25 cellular contexts compared by ENCODE assay signal in the genomic region with DNA sequence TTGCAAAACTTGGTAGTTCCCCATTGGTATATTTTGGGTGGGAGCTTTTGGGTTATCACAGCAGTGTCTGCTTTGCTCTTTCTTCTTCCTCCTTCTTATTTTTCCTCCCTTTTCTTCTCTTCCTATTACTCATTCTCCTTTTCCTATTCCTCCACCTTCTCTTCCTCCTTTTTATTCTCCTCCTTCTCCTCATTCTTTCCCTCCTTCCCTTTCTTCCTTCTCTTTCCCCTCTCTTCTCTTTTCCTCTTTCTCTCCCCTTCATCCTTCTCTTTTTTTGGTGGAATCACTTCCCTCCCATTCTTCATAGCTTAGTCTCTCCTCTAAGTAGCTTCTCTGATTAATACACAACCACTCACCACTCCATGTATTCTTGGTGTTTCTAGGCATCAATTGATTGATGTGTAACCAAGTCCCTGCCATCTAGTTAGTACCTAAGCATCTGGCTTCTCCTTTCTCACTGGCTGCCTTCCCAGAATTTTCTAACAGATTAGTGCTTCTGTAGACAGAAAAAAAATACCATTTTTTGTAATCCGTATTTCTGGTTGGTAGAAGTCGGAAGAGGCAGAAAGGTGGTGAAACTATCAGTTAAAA. TPM values are rescaled to one million over a fixed set of nuclear protein-coding genes. Genes with fewer than 3 reads are reported as not detected.
DNase-seq lines count a peak whose midpoint lies in the region; TF ChIP-seq lines count a peak whose summit lies in the region.
"Had no signal": no experiment of that assay in that cellular context is flagged by ENCODE, and none has a peak within 500 bp of the region (broad histone marks: within the 10 kb centered on the region; RNA-seq: fewer than 3 reads in every experiment).

No MANE protein-coding gene starts in this region.

- no peaks in the 10 kb centered on the region for H3K9me3 ChIP-seq in adrenal gland (replicated peaks in 1 of 3)
- H3K9me3 ChIP-seq: HAP-1, MG63 had no signal

- H3K4me3 ChIP-seq in fibroblast of mammary gland (ENCODE audit: control insufficient read depth, low read depth, low read length): no peak overlapping the region
- H3K4me3 ChIP-seq in adrenal gland: no peak overlapping the region
- H3K4me3 ChIP-seq: GM23338, HAP-1, MG63, SK-N-MC had no signal

- 79 to 89% (median 83%) methylated on average over 2 of the region's 2 CpGs for WGBS in adrenal gland, 4 donors

- H3K36me3 ChIP-seq in adrenal gland (replicated peaks in 1 of 2): no peaks in the 10 kb centered on the region
- H3K36me3 ChIP-seq: HAP-1, MG63 had no signal

- TF ChIP-seq CTCF in fibroblast of mammary gland (conservative IDR thresholded peaks at IDR 0.05; ENCODE audit: control insufficient read depth, insufficient read depth, low read depth, low read length) (no peak), adrenal gland (IDR thresholded peaks at IDR 0.05) (no peak)

- intact Hi-C loops in adrenal gland (cut with DNase I): no loop called here

- no peak for TF ChIP-seq POLR2A in adrenal gland (IDR thresholded peaks at IDR 0.05)

- H3K27me3 ChIP-seq in adrenal gland: no peaks in the 10 kb centered on the region
- H3K27me3 ChIP-seq: MG63 had no signal

- DNase-seq in SKM-1 treated with dmso at 0.1 percent for 144 hours (lab: John Stamatoyannopoulos, UW; ENCODE audit: unreplicated experiment) (peak; percentile 25), SKM-1 (lab: John Stamatoyannopoulos, UW; ENCODE audit: unreplicated experiment) (no peak), NCI-H446 (lab: John Stamatoyannopoulos, UW) (peak; percentile 53 to 90), fibroblast of mammary gland (ENCODE audit: low read depth) (peak; percentile 14), adrenal gland (no peak), NCI-H1048 (lab: John Stamatoyannopoulos, UW) (no peak), substantia nigra (lab: John Stamatoyannopoulos, UW) (no peak)
- DNase-seq: 8988T; CD4-positive, CD25-positive, alpha-beta regulatory T cell; COR-L47; MG63; NCI-H1105 treated with DMSO at 0.1 percent for 48 hours; NCI-H524; NCI-H774; NK-92 treated with Interleukin-12 subunit alpha and Interleukin-12 subunit beta, amount 100 ng/mL, for 24 hours; SHP77 treated with DMSO at 0.1 percent for 48 hours; T-cell had no signal

- H3K27ac ChIP-seq in adrenal gland (no peak overlapping the region), substantia nigra (ENCODE audit: low read depth, low read length, poor library complexity, severe bottlenecking) (no peak overlapping the region)
- H3K27ac ChIP-seq: RWPE1, SK-N-MC had no signal

- H3K4me1 ChIP-seq in adrenal gland (replicated peaks in 1 of 2): no peaks in the 10 kb centered on the region
- H3K4me1 ChIP-seq: HAP-1 had no signal

RNA-seq across cellular contexts. Expression of gene SLC5A1, which starts 10.2 kb away (rescaled TPM):
- under 1 TPM in 1 of 8 donors, not detected in 7; 0.04 TPM for total RNA-seq in adrenal gland
- polyA plus RNA-seq in adrenal gland: under 1 TPM in 1 of 3 donors, not detected in 2; under 0.01 TPM
- total RNA-seq: CD4-positive, CD25-positive, alpha-beta regulatory T cell; G401; LHCN-M2; T-cell had no signal
- polyA plus RNA-seq: AG04450; BJ; CD4-positive, CD25-positive, alpha-beta regulatory T cell; GM23338 had no signal

Comparison
In these comparisons a context has a peak if more than half of its experiments do, and no peak if none do; other contexts are left out.
1. DNase-seq: peak in SKM-1 treated with dmso at 0.1 percent for 144 hours (single experiment), NCI-H446 (2 of 2) and fibroblast of mammary gland (single experiment); none in SKM-1 (single experiment), adrenal gland (0 of 7), NCI-H1048 (single experiment) and substantia nigra (0 of 49).